11 cellular contexts compared by ENCODE assay signal in the genomic region with DNA sequence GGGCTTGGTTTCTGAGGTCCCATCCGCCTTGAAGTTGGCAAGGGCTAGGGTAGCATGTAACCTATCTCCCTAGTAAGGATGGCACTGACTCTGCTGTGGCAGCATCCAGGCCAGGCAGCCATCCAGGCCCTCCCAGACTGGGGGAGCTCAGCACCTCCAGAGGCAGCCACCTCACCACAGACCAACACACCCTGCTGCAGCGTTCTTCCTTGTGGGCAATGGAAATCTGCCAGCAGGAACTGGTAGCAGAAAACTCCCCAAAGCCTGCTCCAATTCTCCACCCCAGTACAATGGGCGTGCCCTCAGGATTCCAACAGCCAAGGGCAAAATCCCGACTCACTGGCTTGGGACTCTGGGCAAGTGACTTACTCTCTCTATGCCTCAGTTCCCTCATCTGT. TPM values are rescaled to one million over a fixed set of nuclear protein-coding genes. Genes with fewer than 3 reads are reported as not detected.
A peak's percentile ranks its signal among the peaks of the same experiment; 100 is the strongest.
DNase-seq lines count a peak whose midpoint lies in the region; ATAC-seq and TF ChIP-seq lines count a peak whose summit lies in the region.
"Had no signal": no experiment of that assay in that cellular context is flagged by ENCODE, and none has a peak within 500 bp of the region (broad histone marks: within the 10 kb centered on the region; RNA-seq: fewer than 3 reads in every experiment).

No MANE protein-coding gene starts in this region.

- H3K36me3 ChIP-seq in colonic mucosa (no peaks in the 10 kb centered on the region), osteoblast (ENCODE audit: insufficient read depth, low read length) (no peaks in the 10 kb centered on the region), tibial nerve (no peaks in the 10 kb centered on the region)
- H3K36me3 ChIP-seq in CD8-positive, alpha-beta T cell (ENCODE audit: insufficient read depth, low read length) = no peaks in the 10 kb centered on the region

- H3K4me3 ChIP-seq in colonic mucosa = no peak overlapping the region
- no peak overlapping the region for H3K4me3 ChIP-seq in osteoblast (ENCODE audit: insufficient read depth, low read length)
- H3K4me3 ChIP-seq in CD8-positive, alpha-beta T cell (ENCODE audit: low read depth, low read length) = no peak overlapping the region
- H3K4me3 ChIP-seq in tibial nerve = no peak overlapping the region
- H3K4me3 ChIP-seq: esophagus muscularis mucosa had no signal

- no peaks in the 10 kb centered on the region for H3K4me1 Mint-ChIP-seq in CD8-positive, alpha-beta T cell (ENCODE audit: low read depth)

- TF ChIP-seq EP300 in tibial nerve (IDR thresholded peaks at IDR 0.05) = no peak

- H3K9me3 ChIP-seq in colonic mucosa = no peaks in the 10 kb centered on the region
- no peaks in the 10 kb centered on the region for H3K9me3 ChIP-seq in osteoblast (ENCODE audit: low read depth, low read length)
- H3K9me3 ChIP-seq in CD8-positive, alpha-beta T cell (ENCODE audit: low read length) = no peaks in the 10 kb centered on the region
- H3K9me3 ChIP-seq in tibial nerve = no peaks in the 10 kb centered on the region
- H3K9me3 ChIP-seq: esophagus muscularis mucosa had no signal

- no peak overlapping the region for H3K27ac Mint-ChIP-seq in CD8-positive, alpha-beta T cell

- H3K4me2 ChIP-seq in osteoblast (ENCODE audit: insufficient read depth, low read length) = no peak overlapping the region

- WGBS in tibial nerve, 2 donors = 38 to 54% methylated on average over 3 to 4 of the region's 4 CpGs

- TF ChIP-seq POLR2A in tibial nerve (IDR thresholded peaks at IDR 0.05) = no peak

- H3K36me3 Mint-ChIP-seq in CD8-positive, alpha-beta T cell = no peaks in the 10 kb centered on the region

- TF ChIP-seq CTCF in colonic mucosa (IDR thresholded peaks at IDR 0.05) (no peak), osteoblast (IDR thresholded peaks at IDR 0.05; ENCODE audit: extremely low read depth, low read depth, low read length) (no peak), tibial nerve (IDR thresholded peaks at IDR 0.05) (no peak)
- TF ChIP-seq CTCF in CD8-positive, alpha-beta T cell (IDR thresholded peaks at IDR 0.05) = no peak

- H4K20me1 ChIP-seq in osteoblast (ENCODE audit: insufficient read depth, low read length) = peaks cover 60% of the 10 kb centered on the region

- H3K4me3 Mint-ChIP-seq in CD8-positive, alpha-beta T cell = no peak overlapping the region

- peaks cover 73% of the 10 kb centered on the region for H3K79me2 ChIP-seq in osteoblast (ENCODE audit: insufficient read depth, low read length)

- H3K9me3 Mint-ChIP-seq in CD8-positive, alpha-beta T cell = no peaks in the 10 kb centered on the region

- POLR2A ChIA-PET in CD8-positive, alpha-beta T cell (lab: Charles Lee) = no interaction called here

- H3K4me1 ChIP-seq in colonic mucosa (peaks cover 7% of the 10 kb centered on the region), osteoblast (ENCODE audit: insufficient read depth, low read length) (peaks cover 14% of the 10 kb centered on the region), tibial nerve (peaks cover 0 to 53% (median 16%) of the 10 kb centered on the region in 4 donors)
- H3K4me1 ChIP-seq in CD8-positive, alpha-beta T cell (ENCODE audit: insufficient read depth, low read length) = no peaks in the 10 kb centered on the region

- H3K9ac ChIP-seq in colonic mucosa (ENCODE audit: low read depth in 2 of 2, low read length in 2 of 2) = peak overlapping the region; percentile 6 to 69

- peak; percentile 29 for DNase-seq in CMK (ENCODE audit: low read depth)
- DNase-seq in LHCN-M2 (ENCODE audit: low read depth) = peak; percentile 89
- peak; percentile 91 for DNase-seq in colonic mucosa
- DNase-seq in osteoblast (ENCODE audit: insufficient read length, low spot score, missing footprints) = peak; percentile 89
- no peak for DNase-seq in CD8-positive, alpha-beta T cell
- no peak for DNase-seq in tibial nerve (ENCODE audit: low spot score in 2 of 2)
- DNase-seq in stimulated activated CD4-positive, alpha-beta T cell treated with anti-CD3 and anti-CD28 coated beads, Interleukin-2, amount 100 ng/mL, for 24 hours = no peak
- DNase-seq: NCI-H2029 treated with DMSO at 0.1 percent for 48 hours; stimulated activated CD4-positive, alpha-beta T cell treated with anti-CD3 and anti-CD28 coated beads, Interleukin-15, amount 100 ng/mL, for 24 hours had no signal

- CTCF ChIA-PET in CD8-positive, alpha-beta T cell (lab: Charles Lee) = no interaction called here

- H3K27ac ChIP-seq in colonic mucosa (peak overlapping the region; percentile 65), osteoblast (ENCODE audit: low read depth, low read length) (no peak overlapping the region), tibial nerve (no peak overlapping the region)
- H3K27ac ChIP-seq in CD8-positive, alpha-beta T cell (ENCODE audit: low read depth, low read length) = no peak overlapping the region

- H3K27me3 ChIP-seq in colonic mucosa (no peaks in the 10 kb centered on the region), osteoblast (ENCODE audit: insufficient read depth, low read length) (no peaks in the 10 kb centered on the region), tibial nerve (no peaks in the 10 kb centered on the region)
- no peaks in the 10 kb centered on the region for H3K27me3 ChIP-seq in CD8-positive, alpha-beta T cell (ENCODE audit: insufficient read depth, low read length)
- H3K27me3 ChIP-seq: esophagus muscularis mucosa had no signal

- intact Hi-C loops in colonic mucosa (cut with DNase I) = no loop called here
- intact Hi-C loops in CD8-positive, alpha-beta T cell (cut with DNase I, micrococcal nuclease) = no loop called here

- no peak overlapping the region for H2AFZ ChIP-seq in osteoblast (ENCODE audit: low read length)

- H3K27me3 Mint-ChIP-seq in CD8-positive, alpha-beta T cell (ENCODE audit: low read depth) = peaks cover 4% of the 10 kb centered on the region

- ATAC-seq in CD8-positive, alpha-beta T cell = no peak
- no peak for ATAC-seq in HG03439 (IDR thresholded peaks at IDR 0.05; ENCODE audit: unreplicated experiment)

RNA-seq across cellular contexts. Expression of a gene that starts 27.5 kb away (rescaled TPM):
- total RNA-seq in LHCN-M2 (2014; rRNA removed) = 22.6 and 24.9 TPM in 2 replicates
- 23.9 TPM for polyA plus RNA-seq in LHCN-M2 (2012)
- total RNA-seq in colonic mucosa = 10 to 100 TPM; 26.1 to 47.5 TPM
- 51.4 and 51.6 TPM in 2 replicates for total RNA-seq in osteoblast
- 1 to 10 TPM; 5.5 to 6.3 TPM for total RNA-seq in CD8-positive, alpha-beta T cell
- total RNA-seq in tibial nerve = 10 to 100 TPM; 33.0 to 47.7 (median 40.8) TPM

Comparison
In these comparisons a context has a peak if more than half of its experiments do, and no peak if none do; other contexts are left out.
1. DNase-seq: peak in CMK (single experiment), LHCN-M2 (single experiment), colonic mucosa (single experiment) and osteoblast (single experiment); none in CD8-positive, alpha-beta T cell (0 of 7), tibial nerve (0 of 2) and stimulated activated CD4-positive, alpha-beta T cell treated with anti-CD3 and anti-CD28 coated beads, Interleukin-2, amount 100 ng/mL, for 24 hours (0 of 2).